In the genomic region with DNA sequence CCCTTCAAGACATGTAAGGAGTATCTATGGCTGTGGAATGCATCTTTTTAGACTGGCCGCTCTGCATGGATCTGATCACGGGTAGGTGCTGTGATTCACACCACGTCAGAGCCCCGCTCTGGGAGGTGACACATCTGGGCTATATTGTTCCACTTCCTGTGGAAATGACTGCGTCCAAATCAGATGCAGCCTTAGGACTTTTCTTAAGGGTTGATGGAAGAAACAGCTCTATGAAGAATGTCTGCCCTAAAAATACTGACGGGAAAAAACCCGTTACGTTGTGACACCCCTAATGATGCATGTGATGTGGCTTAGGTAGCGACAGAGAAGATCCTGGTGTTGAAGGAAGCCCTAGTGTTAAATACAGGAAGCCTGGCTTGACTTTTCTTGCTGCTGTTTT, we compare ENCODE assay signal across 7 cellular contexts. TPM values are rescaled to one million over a fixed set of nuclear protein-coding genes. Genes with fewer than 3 reads are reported as not detected.
DNase-seq lines count a peak whose midpoint lies in the region; ATAC-seq and TF ChIP-seq lines count a peak whose summit lies in the region.

No MANE protein-coding gene starts in this region.

- TF ChIP-seq CTCF in mesothelial cell of epicardium (IDR thresholded peaks at IDR 0.05; ENCODE audit: unreplicated experiment) = no peak
- no peak for TF ChIP-seq CTCF in type B pancreatic cell (conservative IDR thresholded peaks at IDR 0.05)

- H3K27ac Mint-ChIP-seq in T-cell (peak overlapping the region; percentile 16 to 79), mesothelial cell of epicardium (peak overlapping the region; percentile 65), type B pancreatic cell (peak overlapping the region; percentile 57)
- H3K27ac Mint-ChIP-seq in activated naive CD8-positive, alpha-beta T cell treated with anti-CD3 and anti-CD28 coated beads, Interleukin-2, amount 10 ng/mL, durations not matched to agents 7 days and 5 days = peak overlapping the region; percentile 85

- CTCF ChIA-PET in T-cell (lab: Charles Lee) = interaction anchor here in 1 of 2 donors (1.7 kb wide), 1 partner anchor 12 kb away, joined by 4 read pairs; a partner anchor contains a TSS

- H3K36me3 Mint-ChIP-seq in T-cell (peaks cover 3% of the 10 kb centered on the region), mesothelial cell of epicardium (peaks cover under 1% of the 10 kb centered on the region), type B pancreatic cell (peaks cover 12% of the 10 kb centered on the region)
- H3K36me3 Mint-ChIP-seq in activated naive CD8-positive, alpha-beta T cell treated with anti-CD3 and anti-CD28 coated beads, Interleukin-2, amount 10 ng/mL, durations not matched to agents 7 days and 5 days = peaks cover 6% of the 10 kb centered on the region

- H3K9me3 Mint-ChIP-seq in T-cell = no peaks in the 10 kb centered on the region
- no peaks in the 10 kb centered on the region for H3K9me3 Mint-ChIP-seq in activated naive CD8-positive, alpha-beta T cell treated with anti-CD3 and anti-CD28 coated beads, Interleukin-2, amount 10 ng/mL, durations not matched to agents 7 days and 5 days
- no peaks in the 10 kb centered on the region for H3K9me3 Mint-ChIP-seq in mesothelial cell of epicardium
- H3K9me3 Mint-ChIP-seq in type B pancreatic cell = no peaks in the 10 kb centered on the region

- H3K4me1 Mint-ChIP-seq in T-cell (peaks cover 75 to 81% (median 78%) of the 10 kb centered on the region in 3 donors), mesothelial cell of epicardium (peaks cover 53% of the 10 kb centered on the region), type B pancreatic cell (ENCODE audit: unreplicated experiment) (peaks cover 57% of the 10 kb centered on the region)
- H3K4me1 Mint-ChIP-seq in activated naive CD8-positive, alpha-beta T cell treated with anti-CD3 and anti-CD28 coated beads, Interleukin-2, amount 10 ng/mL, durations not matched to agents 7 days and 5 days = peaks cover 41% of the 10 kb centered on the region

- H3K27me3 Mint-ChIP-seq in T-cell = no peaks in the 10 kb centered on the region
- H3K27me3 Mint-ChIP-seq in activated naive CD8-positive, alpha-beta T cell treated with anti-CD3 and anti-CD28 coated beads, Interleukin-2, amount 10 ng/mL, durations not matched to agents 7 days and 5 days = no peaks in the 10 kb centered on the region
- H3K27me3 Mint-ChIP-seq in mesothelial cell of epicardium (ENCODE audit: low read depth) = no peaks in the 10 kb centered on the region
- no peaks in the 10 kb centered on the region for H3K27me3 Mint-ChIP-seq in type B pancreatic cell

- H3K4me3 Mint-ChIP-seq in T-cell = peak overlapping the region in 2 of 3 donors; percentile 55 to 63
- peak overlapping the region; percentile 71 for H3K4me3 Mint-ChIP-seq in activated naive CD8-positive, alpha-beta T cell treated with anti-CD3 and anti-CD28 coated beads, Interleukin-2, amount 10 ng/mL, durations not matched to agents 7 days and 5 days
- H3K4me3 Mint-ChIP-seq in mesothelial cell of epicardium = no peak overlapping the region
- no peak overlapping the region for H3K4me3 Mint-ChIP-seq in type B pancreatic cell

- peak in 32 of 34 experiments; percentile 26 to 66 (median 46) for DNase-seq in T-cell
- DNase-seq in activated naive CD8-positive, alpha-beta T cell treated with anti-CD3 and anti-CD28 coated beads, Interleukin-2, amount 10 ng/mL, durations not matched to agents 7 days and 5 days = no peak
- no peak for DNase-seq in mesothelial cell of epicardium (ENCODE audit: low spot score in 2 of 2, unreplicated experiment in 2 of 2)
- DNase-seq in type B pancreatic cell (ENCODE audit: extremely low spot score, unreplicated experiment) = no peak
- DNase-seq in NCI-H2196 treated with DMSO at 0.1 percent for 48 hours (lab: John Stamatoyannopoulos, UW; ENCODE audit: unreplicated experiment) = no peak
- DNase-seq in NCI-H82 treated with DMSO at 0.1 percent for 48 hours (lab: John Stamatoyannopoulos, UW; ENCODE audit: unreplicated experiment) = no peak

- peak; percentile 80 to 90 (median 88) for ATAC-seq in T-cell (replicated peaks in 1 of 4)
- ATAC-seq in activated naive CD8-positive, alpha-beta T cell treated with anti-CD3 and anti-CD28 coated beads, Interleukin-2, amount 10 ng/mL, durations not matched to agents 7 days and 5 days (ENCODE audit: low read depth) = peak; percentile 85
- no peak for ATAC-seq in GM18519 (IDR thresholded peaks at IDR 0.05; ENCODE audit: low FRiP score, unreplicated experiment)

- POLR2A ChIA-PET in T-cell (lab: Charles Lee) = interaction anchor here in 1 of 2 donors (0.5 kb wide), 1 partner anchor 199 kb away, joined by 10 read pairs; no protein-coding TSS in a partner anchor
- POLR2A ChIA-PET in activated naive CD8-positive, alpha-beta T cell treated with anti-CD3 and anti-CD28 coated beads, Interleukin-2, amount 10 ng/mL, durations not matched to agents 7 days and 5 days (lab: Charles Lee) = interaction anchor here (1.0 to 1.7 kb wide), 2 partner anchors 467 to 607 kb away, joined by 3 to 4 read pairs; a partner anchor contains a TSS

RNA-seq across cellular contexts. Expression of a gene that starts 12.2 kb away (rescaled TPM):
- total RNA-seq in T-cell = 10 to 100 TPM; 57.1 to 81.9 (median 69.4) TPM
- total RNA-seq in activated naive CD8-positive, alpha-beta T cell treated with anti-CD3 and anti-CD28 coated beads, Interleukin-2, amount 10 ng/mL, durations not matched to agents 7 days and 5 days = 10 to 100 TPM; 50.2 to 55.1 TPM
- total RNA-seq in mesothelial cell of epicardium = 41.2 to 44.9 TPM (median 43.6 TPM) in 3 replicates
- 28.3 and 36.9 TPM in 2 replicates for total RNA-seq in type B pancreatic cell (ENCODE audit: low replicate concordance)

RNA-seq across cellular contexts. Expression of a gene that starts 27.1 kb away (rescaled TPM):
- total RNA-seq in T-cell (under 1 TPM in 1 of 5 donors, not detected in 4; 0.20 TPM), mesothelial cell of epicardium (not detected in 3 replicates), type B pancreatic cell (ENCODE audit: low replicate concordance) (0.70 TPM in 1 of 2 replicates, not detected in the other)
- total RNA-seq in activated naive CD8-positive, alpha-beta T cell treated with anti-CD3 and anti-CD28 coated beads, Interleukin-2, amount 10 ng/mL, durations not matched to agents 7 days and 5 days = not detected

Comparison
In these comparisons a context has a peak if more than half of its experiments do, and no peak if none do; other contexts are left out.
1. DNase-seq: peak in T-cell (32 of 34); none in activated naive CD8-positive, alpha-beta T cell treated with anti-CD3 and anti-CD28 coated beads, Interleukin-2, amount 10 ng/mL, durations not matched to agents 7 days and 5 days (single experiment), mesothelial cell of epicardium (0 of 2), type B pancreatic cell (single experiment), NCI-H2196 treated with DMSO at 0.1 percent for 48 hours (single experiment) and NCI-H82 treated with DMSO at 0.1 percent for 48 hours (single experiment).
2. H3K4me3 Mint-ChIP-seq: peak in T-cell (2 of 3) and activated naive CD8-positive, alpha-beta T cell treated with anti-CD3 and anti-CD28 coated beads, Interleukin-2, amount 10 ng/mL, durations not matched to agents 7 days and 5 days (single experiment); none in mesothelial cell of epicardium (single experiment) and type B pancreatic cell (single experiment).
3. Peak in every context shown above with its lines, with median percentiles within 50 percentile points of each other: H3K27ac Mint-ChIP-seq.